ENCODE assay signal across 12 cellular contexts in the genomic region with DNA sequence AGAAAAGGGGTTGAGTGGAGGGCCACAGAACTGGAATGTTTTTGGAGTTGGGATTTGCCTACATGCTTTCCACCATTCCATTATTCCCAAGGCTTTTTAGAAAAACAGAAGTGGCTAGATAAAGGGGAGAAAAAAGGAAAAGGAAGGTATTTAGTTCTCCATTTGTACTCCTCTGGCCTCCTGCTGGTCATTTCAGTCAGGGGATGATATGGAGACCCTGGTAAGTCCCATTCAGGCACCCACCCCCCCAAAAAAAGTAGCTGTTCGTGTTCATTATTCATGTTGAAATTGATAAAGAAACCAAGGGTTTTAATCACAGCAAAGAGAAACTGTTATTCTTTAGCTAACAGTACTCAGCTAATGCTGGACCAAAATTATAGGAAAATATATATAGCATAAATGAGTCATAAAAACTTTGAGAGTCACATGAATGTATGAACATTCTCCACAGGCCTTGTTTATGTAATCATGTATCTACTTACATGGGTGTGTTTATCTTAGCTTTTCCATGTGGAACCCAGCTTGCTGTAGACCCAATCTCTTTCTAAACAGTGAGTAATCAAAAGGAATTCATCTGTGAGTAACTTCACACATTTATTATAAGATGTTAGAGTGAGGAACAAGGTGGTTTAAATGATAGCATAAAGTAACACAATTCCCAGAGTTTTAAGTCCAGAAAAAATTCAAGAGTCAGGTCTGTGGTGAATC.
A peak's percentile ranks its signal among the peaks of the same experiment; 100 is the strongest.
DNase-seq lines count a peak whose midpoint lies in the region; ATAC-seq and TF ChIP-seq lines count a peak whose summit lies in the region.
"Had no signal": no experiment of that assay in that cellular context is flagged by ENCODE, and none has a peak within 500 bp of the region (broad histone marks: within the 10 kb centered on the region; RNA-seq: fewer than 3 reads in every experiment).

No MANE protein-coding gene starts in this region.

- H3F3A ChIP-seq in PC-3 (ENCODE audit: low read length, unreplicated experiment) (no peaks in the 10 kb centered on the region), neural progenitor cell (ENCODE audit: low read depth) (no peaks in the 10 kb centered on the region)

- no peak overlapping the region for H3K27ac Mint-ChIP-seq in neural progenitor cell
- H3K27ac Mint-ChIP-seq: CD8-positive, alpha-beta T cell had no signal

- no peaks in the 10 kb centered on the region for H3K27me3 ChIP-seq in PC-3 (ENCODE audit: low read length)
- H3K27me3 ChIP-seq in neural progenitor cell, result no peaks in the 10 kb centered on the region
- H3K27me3 ChIP-seq in lower lobe of right lung (ENCODE audit: low read depth), result no peaks in the 10 kb centered on the region
- H3K27me3 ChIP-seq: adrenal gland had no signal

- H4K20me1 ChIP-seq in PC-3 (ENCODE audit: low read length) (no peaks in the 10 kb centered on the region), neural progenitor cell (ENCODE audit: low read depth) (no peaks in the 10 kb centered on the region)

- H3K4me3 Mint-ChIP-seq in neural progenitor cell, result no peak overlapping the region
- H3K4me3 Mint-ChIP-seq: CD8-positive, alpha-beta T cell had no signal

- no TSS peak for BruUV-seq in PC-3 (replicated peaks; lab: Mats Ljungman, UMichigan)

- intact Hi-C loops in PC-3 (cut with micrococcal nuclease) (no loop called here), lower lobe of right lung (cut with DNase I) (no loop called here)

- H3K36me3 ChIP-seq in PC-3 (ENCODE audit: low read depth, low read length), result no peaks in the 10 kb centered on the region
- no peaks in the 10 kb centered on the region for H3K36me3 ChIP-seq in neural progenitor cell
- no peaks in the 10 kb centered on the region for H3K36me3 ChIP-seq in lower lobe of right lung
- H3K36me3 ChIP-seq: adrenal gland had no signal

- TF ChIP-seq CTCF in PC-3 (conservative IDR thresholded peaks at IDR 0.05; ENCODE audit: low read depth, low read length), result no peak
- TF ChIP-seq CTCF in epithelial cell of proximal tubule (conservative IDR thresholded peaks at IDR 0.05; ENCODE audit: low read depth, low read length), result peak; percentile 7
- peak; percentile 19 for TF ChIP-seq CTCF in neural progenitor cell (IDR thresholded peaks at IDR 0.05)
- TF ChIP-seq CTCF in lower lobe of right lung (IDR thresholded peaks at IDR 0.05), result no peak

- H3K27ac ChIP-seq in PC-3 (ENCODE audit: low read length), result no peak overlapping the region
- H3K27ac ChIP-seq in neural progenitor cell, result no peak overlapping the region
- no peak overlapping the region for H3K27ac ChIP-seq in lower lobe of right lung
- H3K27ac ChIP-seq: adrenal gland had no signal

- no peaks in the 10 kb centered on the region for H3K9me3 Mint-ChIP-seq in neural progenitor cell

- no peaks in the 10 kb centered on the region for H3K9me2 ChIP-seq in PC-3 (replicated peaks; ENCODE audit: low read length)

- H3K79me2 ChIP-seq in PC-3 (ENCODE audit: low read length), result no peaks in the 10 kb centered on the region
- no peaks in the 10 kb centered on the region for H3K79me2 ChIP-seq in neural progenitor cell (ENCODE audit: low read depth)

- H2AFZ ChIP-seq in PC-3 (ENCODE audit: low read length), result no peak overlapping the region
- H2AFZ ChIP-seq in neural progenitor cell (replicated peaks), result no peak overlapping the region

- CTCF ChIA-PET in PC-3 (lab: Charles Lee), result no interaction called here
- CTCF ChIA-PET in HEK293T (lab: Yijun Ruan, JAX), result no interaction called here

- H3K36me3 Mint-ChIP-seq in neural progenitor cell, result no peaks in the 10 kb centered on the region
- H3K36me3 Mint-ChIP-seq: CD8-positive, alpha-beta T cell had no signal

- H3K9ac ChIP-seq in PC-3 (ENCODE audit: low read length), result no peak overlapping the region
- no peak overlapping the region for H3K9ac ChIP-seq in neural progenitor cell

- POLR2A ChIA-PET in PC-3 (lab: Charles Lee; ENCODE audit: unreplicated experiment), result no interaction called here
- POLR2A ChIA-PET in HEK293T (lab: Yijun Ruan, JAX), result no interaction called here

- H3K27me3 Mint-ChIP-seq in neural progenitor cell (ENCODE audit: insufficient read depth, low read depth), result no peaks in the 10 kb centered on the region

- H3K4me3 ChIP-seq in PC-3 (ENCODE audit: low read length), result no peak overlapping the region
- H3K4me3 ChIP-seq in epithelial cell of proximal tubule (ENCODE audit: low read depth, low read length), result no peak overlapping the region
- H3K4me3 ChIP-seq in neural progenitor cell, result no peak overlapping the region
- H3K4me3 ChIP-seq in lower lobe of right lung, result no peak overlapping the region
- H3K4me3 ChIP-seq: adrenal gland had no signal

- H3K9me3 ChIP-seq in PC-3 (ENCODE audit: low read length) (no peaks in the 10 kb centered on the region), neural progenitor cell (ENCODE audit: low read depth) (no peaks in the 10 kb centered on the region), lower lobe of right lung (peaks cover 3% of the 10 kb centered on the region)
- H3K9me3 ChIP-seq: adrenal gland had no signal

- no peaks in the 10 kb centered on the region for H3K4me1 ChIP-seq in PC-3 (ENCODE audit: insufficient read depth, low read length)
- H3K4me1 ChIP-seq in neural progenitor cell, result peaks cover 10% of the 10 kb centered on the region
- H3K4me1 ChIP-seq in lower lobe of right lung, result no peaks in the 10 kb centered on the region
- H3K4me1 ChIP-seq: adrenal gland had no signal

- no peak for ATAC-seq in PC-3
- ATAC-seq in lower lobe of right lung, result no peak
- ATAC-seq in HG03432 (IDR thresholded peaks at IDR 0.05; ENCODE audit: unreplicated experiment), result no peak
- ATAC-seq: CD8-positive, alpha-beta T cell; HCT116 had no signal

- H3K4me2 ChIP-seq in PC-3 (ENCODE audit: low read length) (no peak overlapping the region), neural progenitor cell (no peak overlapping the region)

- DNase-seq in DMS53 treated with DMSO at 0.1 percent for 48 hours (lab: John Stamatoyannopoulos, UW; ENCODE audit: unreplicated experiment), result peak; percentile 28
- DNase-seq in PC-3, result peak; percentile 22
- no peak for DNase-seq in epithelial cell of proximal tubule (ENCODE audit: low read depth)
- no peak for DNase-seq in neural progenitor cell (ENCODE audit: low spot score)
- DNase-seq in lower lobe of right lung, result no peak
- DNase-seq in HEK293T (ENCODE audit: extremely low spot score), result no peak
- DNase-seq in COLO668 (lab: John Stamatoyannopoulos, UW; ENCODE audit: unreplicated experiment), result no peak
- DNase-seq: adrenal gland; CD8-positive, alpha-beta T cell; T1000 had no signal

- H3K4me1 Mint-ChIP-seq in neural progenitor cell, result no peaks in the 10 kb centered on the region

TF ChIP-seq in HEK293T, 16 proteins besides CTCF, POLR2A, EP300 and RAD21:
- TF ChIP-seq NFRKB (IDR thresholded peaks at IDR 0.05), result no peak
- no peak for TF ChIP-seq FOXM1 (IDR thresholded peaks at IDR 0.05; ENCODE audit: borderline replicate concordance)
- no peak for TF ChIP-seq HDGF (IDR thresholded peaks at IDR 0.05; ENCODE audit: borderline replicate concordance)
- no peak for TF ChIP-seq LEF1 (IDR thresholded peaks at IDR 0.05; ENCODE audit: borderline replicate concordance)
- no peak for TF ChIP-seq SUZ12 (IDR thresholded peaks at IDR 0.05)

Comparison
In these comparisons a context has a peak if more than half of its experiments do, and no peak if none do; other contexts are left out.
1. DNase-seq: peak in DMS53 treated with DMSO at 0.1 percent for 48 hours (single experiment) and PC-3 (single experiment); none in epithelial cell of proximal tubule (single experiment), neural progenitor cell (single experiment), lower lobe of right lung (single experiment), HEK293T (single experiment) and COLO668 (single experiment).
2. CTCF ChIP-seq: peak in epithelial cell of proximal tubule (single experiment) and neural progenitor cell (single experiment); none in PC-3 (single experiment) and lower lobe of right lung (single experiment).